Comparison of ENCODE assay signal across 1 cellular context in the genomic region with DNA sequence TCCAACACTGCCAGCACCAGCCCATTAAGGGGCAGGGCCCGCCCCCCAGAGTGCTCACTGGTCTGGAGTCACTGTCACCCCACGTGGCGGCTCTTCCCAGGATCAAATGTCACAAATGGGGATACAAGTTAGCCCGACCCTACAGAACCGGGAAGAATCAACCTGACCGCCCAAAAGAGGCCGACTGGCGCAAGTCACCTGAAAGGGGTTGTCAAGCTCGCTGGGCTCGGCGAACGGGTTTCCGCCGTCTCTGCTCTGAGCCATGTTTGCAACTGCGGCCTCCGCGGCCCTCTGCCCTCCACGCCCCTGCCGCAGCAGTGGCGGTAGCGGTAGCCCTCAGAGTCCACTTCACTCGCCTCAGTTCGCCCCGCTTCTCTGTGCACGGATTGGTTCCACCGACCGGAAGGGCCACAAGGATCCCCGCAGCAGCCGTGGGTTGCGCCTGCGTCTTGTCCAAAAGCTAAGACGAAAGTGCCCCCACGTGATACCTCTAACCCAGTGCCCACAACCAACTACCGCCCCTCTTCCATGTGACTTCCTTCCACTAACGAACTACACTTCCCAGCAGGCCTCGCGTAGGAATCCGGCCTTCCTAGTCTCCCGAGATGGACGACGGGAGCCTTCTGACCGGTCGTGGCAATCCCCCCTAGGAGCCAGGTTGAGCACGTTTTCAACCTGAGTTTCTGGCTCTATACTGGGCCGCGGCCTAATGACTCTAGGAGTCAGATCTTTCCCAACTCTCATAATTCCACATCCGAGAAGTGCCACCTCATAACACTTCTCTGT.
TF ChIP-seq lines count a peak whose summit lies in the region.

Gene SCAMP3 (minus strand): TSS at position 473 of the 786 bp plus-strand sequence. CDS start 209 bp downstream, at position 264.

TF ChIP-seq in HepG2, 621 proteins besides CTCF, POLR2A, EP300 and RAD21 (continued from another document and continues in another):
- TF ChIP-seq RERE (CRISPR knock-in tag; IDR thresholded peaks at IDR 0.05; ENCODE audit: low read depth) (peak; percentile 26; the same call in 1 of the 2 replicates), ZNF652 (CRISPR knock-in tag; IDR thresholded peaks at IDR 0.05; ENCODE audit: borderline replicate concordance, low read depth) (no peak; the same call in 1 of the 2 replicates), ZBED4 (CRISPR knock-in tag; IDR thresholded peaks at IDR 0.05; ENCODE audit: borderline replicate concordance) (0 out of 2 replicates have a peak, but pooled peaks have one; percentile 18), FOXA1 (IDR thresholded peaks at IDR 0.05) (no peak), FOXA1 (CRISPR knock-in tag; IDR thresholded peaks at IDR 0.05) (no peak), AHDC1 (CRISPR knock-in tag; IDR thresholded peaks at IDR 0.05; ENCODE audit: borderline replicate concordance) (0 out of 2 replicates have a peak, but pooled peaks have one; percentile 31), ZNF343 (CRISPR knock-in tag; IDR thresholded peaks at IDR 0.05) (peak; percentile 69; the same call in 1 of the 2 replicates), SIX1 (CRISPR knock-in tag; IDR thresholded peaks at IDR 0.05; ENCODE audit: borderline replicate concordance) (no peak; the same call in 1 of the 2 replicates), ZNF563 (CRISPR knock-in tag; IDR thresholded peaks at IDR 0.05) (peak; percentile 76; the same call in 1 of the 2 replicates), ZSCAN25 (CRISPR knock-in tag; IDR thresholded peaks at IDR 0.05) (peak; percentile 68), ZSCAN21 (CRISPR knock-in tag; IDR thresholded peaks at IDR 0.05; ENCODE audit: borderline replicate concordance) (peak; percentile 78; the same call in 1 of the 2 replicates), ZNF451 (CRISPR knock-in tag; IDR thresholded peaks at IDR 0.05) (no peak), AFF4 (CRISPR knock-in tag; IDR thresholded peaks at IDR 0.05) (0 out of 2 replicates have a peak, but pooled peaks have one; percentile 47), ZSCAN9 (CRISPR knock-in tag; IDR thresholded peaks at IDR 0.05; ENCODE audit: borderline replicate concordance) (peak; percentile 69), SOX5 (CRISPR knock-in tag; IDR thresholded peaks at IDR 0.05; ENCODE audit: borderline replicate concordance) (no peak)
- TF ChIP-seq, protein P1, sequence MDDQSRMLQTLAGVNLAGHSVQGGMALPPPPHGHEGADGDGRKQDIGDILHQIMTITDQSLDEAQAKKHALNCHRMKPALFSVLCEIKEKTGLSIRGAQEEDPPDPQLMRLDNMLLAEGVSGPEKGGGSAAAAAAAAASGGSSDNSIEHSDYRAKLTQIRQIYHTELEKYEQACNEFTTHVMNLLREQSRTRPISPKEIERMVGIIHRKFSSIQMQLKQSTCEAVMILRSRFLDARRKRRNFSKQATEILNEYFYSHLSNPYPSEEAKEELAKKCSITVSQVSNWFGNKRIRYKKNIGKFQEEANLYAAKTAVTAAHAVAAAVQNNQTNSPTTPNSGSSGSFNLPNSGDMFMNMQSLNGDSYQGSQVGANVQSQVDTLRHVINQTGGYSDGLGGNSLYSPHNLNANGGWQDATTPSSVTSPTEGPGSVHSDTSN (CRISPR knock-in tag; IDR thresholded peaks at IDR 0.05; ENCODE audit: borderline replicate concordance): no peak
- TF ChIP-seq, protein P2, sequence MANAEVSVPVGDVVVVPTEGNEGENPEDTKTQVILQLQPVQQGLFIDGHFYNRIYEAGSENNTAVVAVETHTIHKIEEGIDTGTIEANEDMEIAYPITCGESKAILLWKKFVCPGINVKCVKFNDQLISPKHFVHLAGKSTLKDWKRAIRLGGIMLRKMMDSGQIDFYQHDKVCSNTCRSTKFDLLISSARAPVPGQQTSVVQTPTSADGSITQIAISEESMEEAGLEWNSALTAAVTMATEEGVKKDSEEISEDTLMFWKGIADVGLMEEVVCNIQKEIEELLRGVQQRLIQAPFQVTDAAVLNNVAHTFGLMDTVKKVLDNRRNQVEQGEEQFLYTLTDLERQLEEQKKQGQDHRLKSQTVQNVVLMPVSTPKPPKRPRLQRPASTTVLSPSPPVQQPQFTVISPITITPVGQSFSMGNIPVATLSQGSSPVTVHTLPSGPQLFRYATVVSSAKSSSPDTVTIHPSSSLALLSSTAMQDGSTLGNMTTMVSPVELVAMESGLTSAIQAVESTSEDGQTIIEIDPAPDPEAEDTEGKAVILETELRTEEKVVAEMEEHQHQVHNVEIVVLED (CRISPR knock-in tag; IDR thresholded peaks at IDR 0.05; ENCODE audit: borderline replicate concordance): peak; percentile 89
